25 cellular contexts compared by ENCODE assay signal in genomic region chr6:13242178-13242577, GRCh38.
"Had no signal": no experiment of that assay in that cellular context is flagged by ENCODE, and none has a peak within 500 bp of the region (broad histone marks: within the 10 kb centered on the region; RNA-seq: fewer than 3 reads in every experiment).

No MANE protein-coding gene starts in this region.

- H3K4me1 Mint-ChIP-seq: activated naive CD4-positive, alpha-beta T cell treated with anti-CD3 and anti-CD28 coated beads, Interleukin-2, amount 50 U/mL, for 24 hours; activated naive CD8-positive, alpha-beta T cell treated with anti-CD3 and anti-CD28 coated beads, Interleukin-2, amount 50 U/mL, for 24 hours had no signal

- H3K27ac Mint-ChIP-seq: activated CD8-positive, alpha-beta T cell treated with anti-CD3 and anti-CD28 coated beads for 36 hours; activated naive CD4-positive, alpha-beta T cell treated with anti-CD3 and anti-CD28 coated beads for 36 hours; activated naive CD4-positive, alpha-beta T cell treated with anti-CD3 and anti-CD28 coated beads, Interleukin-2, amount 50 U/mL, for 24 hours; activated naive CD8-positive, alpha-beta T cell treated with anti-CD3 and anti-CD28 coated beads for 36 hours; activated naive CD8-positive, alpha-beta T cell treated with anti-CD3 and anti-CD28 coated beads, Interleukin-2, amount 50 U/mL, for 24 hours; activated T-helper 2 cell treated with anti-CD3 and anti-CD28 coated beads, Interferon-gamma antibody, Interleukin-2, Interleukin-4, amounts not matched to agents 10 μg/mL and 5 μg/mL and 100 μg/mL, durations not matched to agents 14 hours and 24 hours and 36 hours had no signal

- H3K27me3 ChIP-seq: adrenal gland, body of pancreas, cardiac muscle cell, colonic mucosa had no signal

- H3K36me3 ChIP-seq: adrenal gland, cardiac muscle cell, colonic mucosa had no signal

- H3K9me3 ChIP-seq: adrenal gland, body of pancreas, colonic mucosa had no signal

- FAIRE-seq: frontal cortex had no signal

- H3K4me1 ChIP-seq: adrenal gland, colonic mucosa had no signal

- H3K4me3 ChIP-seq: adrenal gland, body of pancreas, cardiac muscle cell, colonic mucosa had no signal

- H3K27ac ChIP-seq: adrenal gland, body of pancreas, cardiac muscle cell, colonic mucosa had no signal

- ATAC-seq: activated CD8-positive, alpha-beta T cell treated with anti-CD3 and anti-CD28 coated beads for 36 hours; activated naive CD8-positive, alpha-beta T cell treated with anti-CD3 and anti-CD28 coated beads, Interleukin-2, amount 50 U/mL, for 24 hours; activated T-cell treated with anti-CD3 and anti-CD28 coated beads, Interleukin-2, amount 50 U/mL, for 4 hours; body of pancreas; esophagus mucosa had no signal

- H3K4me3 Mint-ChIP-seq: activated CD8-positive, alpha-beta T cell treated with anti-CD3 and anti-CD28 coated beads for 36 hours; activated naive CD4-positive, alpha-beta T cell treated with anti-CD3 and anti-CD28 coated beads for 36 hours; activated naive CD4-positive, alpha-beta T cell treated with anti-CD3 and anti-CD28 coated beads, Interleukin-2, amount 50 U/mL, for 24 hours; activated naive CD8-positive, alpha-beta T cell treated with anti-CD3 and anti-CD28 coated beads for 36 hours; activated naive CD8-positive, alpha-beta T cell treated with anti-CD3 and anti-CD28 coated beads, Interleukin-2, amount 50 U/mL, for 24 hours; activated T-cell treated with anti-CD3 and anti-CD28 coated beads, Interleukin-2, amount 50 U/mL, for 4 hours had no signal

- DNase-seq: activated CD4-positive, alpha-beta T cell treated with anti-CD3 and anti-CD28 coated beads for 1 hour; activated CD4-positive, alpha-beta T cell treated with anti-CD3 and anti-CD28 coated beads for 4 hours; activated CD4-positive, alpha-beta T cell treated with anti-CD3 and anti-CD28 coated beads, Interleukin-2, amount 50 U/mL, for 1 hour; activated CD4-positive, alpha-beta T cell treated with anti-CD3 and anti-CD28 coated beads, Interleukin-2, amount 50 U/mL, for 48 hours; activated CD8-positive, alpha-beta memory T cell treated with anti-CD3 and anti-CD28 coated beads for 24 hours; activated CD8-positive, alpha-beta T cell treated with anti-CD3 and anti-CD28 coated beads for 36 hours; activated effector memory CD4-positive, alpha-beta T cell treated with anti-CD3 and anti-CD28 coated beads, Interleukin-2, amount 50 U/mL, for 16 hours; activated naive CD4-positive, alpha-beta T cell treated with anti-CD3 and anti-CD28 coated beads for 36 hours; activated naive CD8-positive, alpha-beta T cell treated with anti-CD3 and anti-CD28 coated beads for 36 hours; activated naive CD8-positive, alpha-beta T cell treated with anti-CD3 and anti-CD28 coated beads, Interleukin-2, amount 50 U/mL, for 24 hours; activated T-cell treated with anti-CD3 and anti-CD28 coated beads, Interleukin-2, amount 50 U/mL, for 4 hours; adrenal gland; amygdala; aorta; body of pancreas; central memory CD4-positive, alpha-beta T cell; cerebellar nuclear complex; colonic mucosa; effector CD8-positive, alpha-beta T cell; T-helper 2 cell had no signal
